ENCODE assay signal across 21 cellular contexts in genomic region chr3:169280010-169280585, GRCh38.
DNase-seq lines count a peak whose midpoint lies in the region; ATAC-seq and TF ChIP-seq lines count a peak whose summit lies in the region.
"Had no signal": no experiment of that assay in that cellular context is flagged by ENCODE, and none has a peak within 500 bp of the region (broad histone marks: within the 10 kb centered on the region; RNA-seq: fewer than 3 reads in every experiment).

No MANE protein-coding gene starts in this region.

- H3K27me3 ChIP-seq in ascending aorta, result no peaks in the 10 kb centered on the region
- H3K27me3 ChIP-seq: Peyer's patch had no signal

- H3K4me3 ChIP-seq in ascending aorta, result no peak overlapping the region
- no peak overlapping the region for H3K4me3 ChIP-seq in mucosa of descending colon
- H3K4me3 ChIP-seq: A549, GM23248, Peyer's patch had no signal

- TF ChIP-seq CTCF in C4-2B (conservative IDR thresholded peaks at IDR 0.05), result no peak
- no peak for TF ChIP-seq CTCF in ascending aorta (IDR thresholded peaks at IDR 0.05)
- no peak for TF ChIP-seq CTCF in mucosa of descending colon (IDR thresholded peaks at IDR 0.05)

- H3K27ac ChIP-seq in C4-2B (peak overlapping the region; percentile 79; the same call in 1 of the 2 replicates), ascending aorta (peak overlapping the region; percentile 65 to 67)
- H3K27ac ChIP-seq: A549, GM23248, KMS-11, Peyer's patch had no signal

- H3K9me3 ChIP-seq in ascending aorta, result no peaks in the 10 kb centered on the region
- H3K9me3 ChIP-seq in mucosa of descending colon, result no peaks in the 10 kb centered on the region
- H3K9me3 ChIP-seq: A549, Peyer's patch had no signal

- H3K36me3 ChIP-seq in ascending aorta (no peaks in the 10 kb centered on the region), mucosa of descending colon (ENCODE audit: low read depth) (no peaks in the 10 kb centered on the region)
- H3K36me3 ChIP-seq: Peyer's patch had no signal

- DNase-seq in ascending aorta (ENCODE audit: low spot score in 2 of 2) (no peak), mucosa of descending colon (no peak), NCI-H524 treated with DMSO at 0.1 percent for 48 hours (lab: John Stamatoyannopoulos, UW) (no peak)
- no peak for DNase-seq in activated effector memory CD4-positive, alpha-beta T cell treated with anti-CD3 and anti-CD28 coated beads, Interleukin-2, amount 50 U/mL, for 16 hours
- DNase-seq in activated naive CD4-positive, alpha-beta T cell treated with Interleukin-2 at 50 U/mL for 16 hours, result no peak
- DNase-seq: DMS153, DND-41, GM23248, H7, NCI-H1048, NCI-H1417, NCI-H1694, NCI-H2029 treated with DMSO at 0.1 percent for 48 hours, NCI-H2227 treated with DMSO at 0.1 percent for 48 hours, NCI-H69, Peyer's patch, SHP77 treated with DMSO at 0.1 percent for 48 hours had no signal

- intact Hi-C loops in ascending aorta (cut with DNase I) (no loop called here), mucosa of descending colon (cut with DNase I, micrococcal nuclease) (no loop called here)

- H3K4me1 ChIP-seq in ascending aorta (peaks cover 3 to 24% of the 10 kb centered on the region in 2 donors), mucosa of descending colon (ENCODE audit: low read depth) (peaks cover 12% of the 10 kb centered on the region)
- H3K4me1 ChIP-seq: A549, Peyer's patch had no signal

- ATAC-seq in mucosa of descending colon (peak; percentile 10), HG03025 (IDR thresholded peaks at IDR 0.05; ENCODE audit: low FRiP score, unreplicated experiment) (no peak)
- ATAC-seq: A549 had no signal
